ENCODE assay signal across 10 cellular contexts in the genomic region with DNA sequence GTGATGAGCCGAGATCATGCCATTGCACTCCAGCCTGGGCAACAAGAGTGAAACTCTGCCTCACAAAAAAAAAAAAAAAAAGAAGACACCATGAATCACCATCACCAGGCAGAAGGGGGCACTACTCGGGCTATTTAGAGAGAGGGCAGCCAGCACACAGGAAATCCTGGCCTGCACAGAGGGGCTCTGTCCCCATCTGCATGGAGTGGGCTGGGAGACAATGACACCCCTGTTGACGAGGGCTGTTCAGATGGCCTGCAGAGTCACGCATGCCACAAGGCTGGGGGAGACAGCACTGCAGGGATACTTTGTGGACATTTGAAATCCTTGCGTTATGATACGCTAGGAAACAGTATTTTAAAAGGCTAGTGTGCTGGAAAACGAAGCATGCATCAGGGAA. TPM values are rescaled to one million over a fixed set of nuclear protein-coding genes. Genes with fewer than 3 reads are reported as not detected.
DNase-seq lines count a peak whose midpoint lies in the region; ATAC-seq and TF ChIP-seq lines count a peak whose summit lies in the region.
"Had no signal": no experiment of that assay in that cellular context is flagged by ENCODE, and none has a peak within 500 bp of the region (broad histone marks: within the 10 kb centered on the region; RNA-seq: fewer than 3 reads in every experiment).

No MANE protein-coding gene starts in this region.

- in situ Hi-C loops in Panc1 (cut with HindIII; ENCODE audit: low pct_unique_long_range_greater_than_20kb, low sequenced_read_pairs): no loop called here

- no peaks in the 10 kb centered on the region for H3K9me3 ChIP-seq in Panc1 (ENCODE audit: control insufficient read depth, insufficient read depth, low read depth, low read length)
- H3K9me3 ChIP-seq: colonic mucosa had no signal

- ATAC-seq in Panc1: peak; percentile 39; the same call in 1 of the 2 replicates
- ATAC-seq in sciatic nerve: peak; percentile 55
- ATAC-seq: GM12878 had no signal

- no peak overlapping the region for H3K4me3 ChIP-seq in Panc1 (ENCODE audit: low read depth in 2 of 2, low read length in 2 of 2)
- no peak overlapping the region for H3K4me3 ChIP-seq in fibroblast of villous mesenchyme (ENCODE audit: low read depth, low read length)
- H3K4me3 ChIP-seq: colonic mucosa, GM12878 had no signal

- DNase-seq in Panc1 (ENCODE audit: low read depth, low spot score): no peak
- peak; percentile 19 for DNase-seq in fibroblast of villous mesenchyme (ENCODE audit: low read depth)
- DNase-seq in sciatic nerve (ENCODE audit: low spot score): no peak
- DNase-seq in Kasumi-1 (lab: John Stamatoyannopoulos, UW): no peak
- no peak for DNase-seq in SKM-1 (lab: John Stamatoyannopoulos, UW; ENCODE audit: unreplicated experiment)
- DNase-seq in glomerular visceral epithelial cell (ENCODE audit: extremely low spot score): no peak
- DNase-seq: colonic mucosa had no signal

- no TSS peak for BruUV-seq in Panc1 (replicated peaks; lab: Mats Ljungman, UMichigan)

- no peaks in the 10 kb centered on the region for H3K36me3 ChIP-seq in Panc1 (ENCODE audit: control insufficient read depth, insufficient read depth, low read length)
- H3K36me3 ChIP-seq: colonic mucosa had no signal

- TF ChIP-seq CTCF in GM12872 (IDR thresholded peaks at IDR 0.05; ENCODE audit: insufficient read depth, low read depth, low read length): peak; percentile 27; the same call in 1 of the 3 replicates
- TF ChIP-seq CTCF in Panc1 (IDR thresholded peaks at IDR 0.05): no peak
- TF ChIP-seq CTCF in fibroblast of villous mesenchyme (IDR thresholded peaks at IDR 0.05; ENCODE audit: insufficient read depth, low read depth, low read length): peak; percentile 22

- intact Hi-C loops in Panc1 (cut with micrococcal nuclease; ENCODE audit: unreplicated experiment): no loop called here
- intact Hi-C loops in sciatic nerve (cut with DNase I): no loop called here

- POLR2A ChIA-PET in Panc1 (lab: Charles Lee): no interaction called here

- CTCF ChIA-PET in Panc1 (lab: Charles Lee): interaction anchor here (0.6 kb wide), 1 partner anchor 92 kb away, joined by 4 read pairs; no protein-coding TSS in a partner anchor

- no peaks in the 10 kb centered on the region for H3K27me3 ChIP-seq in Panc1 (ENCODE audit: control insufficient read depth, insufficient read depth, low read length)
- H3K27me3 ChIP-seq: colonic mucosa had no signal

- H3K4me1 ChIP-seq in Panc1 (ENCODE audit: control insufficient read depth, insufficient read depth, low read length): peaks cover 33% of the 10 kb centered on the region

- peak overlapping the region; percentile 35; the same call in 1 of the 2 replicates for H3K27ac ChIP-seq in Panc1 (ENCODE audit: low read length)
- H3K27ac ChIP-seq: colonic mucosa, HL-60 had no signal

RNA-seq across cellular contexts. Expression of a gene that starts 48.3 kb away (rescaled TPM):
- 103 TPM for total RNA-seq in Panc1 (2021; ENCODE audit: unreplicated experiment)
- 107 TPM for polyA plus RNA-seq in Panc1 (2012; ENCODE audit: insufficient read length)
- 21.6 and 22.9 TPM in 2 replicates for total RNA-seq in fibroblast of villous mesenchyme
- total RNA-seq in sciatic nerve: 44.3 TPM

RNA-seq across cellular contexts. Expression of a gene that starts 57.1 kb away (rescaled TPM):
- total RNA-seq in Panc1 (2021; ENCODE audit: unreplicated experiment): 85.4 TPM
- polyA plus RNA-seq in Panc1 (2012; ENCODE audit: insufficient read length): 76.8 TPM
- total RNA-seq in fibroblast of villous mesenchyme: 18.7 and 22.0 TPM in 2 replicates
- 27.1 TPM for total RNA-seq in sciatic nerve
